In genomic region chr17:28724500-28725165, GRCh38 we compare ENCODE assay signal across 8 cellular contexts. TPM values are rescaled to one million over a fixed set of nuclear protein-coding genes. Genes with fewer than 3 reads are reported as not detected.
A peak's percentile ranks its signal among the peaks of the same experiment; 100 is the strongest.
DNase-seq lines count a peak whose midpoint lies in the region; ATAC-seq, FAIRE-seq and TF ChIP-seq lines count a peak whose summit lies in the region.

No MANE protein-coding gene starts in this region.

- H2AFZ ChIP-seq in GM23338: no peak overlapping the region

- peak overlapping the region; percentile 89 for H3K4me3 Mint-ChIP-seq in GM23338
- H3K4me3 Mint-ChIP-seq in activated CD8-positive, alpha-beta memory T cell treated with anti-CD3 and anti-CD28 coated beads, Interleukin-2, amount 10 ng/mL, durations not matched to agents 7 days and 5 days: peak overlapping the region; percentile 79

- peaks cover 65% of the 10 kb centered on the region for H3F3A ChIP-seq in GM23338 (replicated peaks; ENCODE audit: low read depth)

- peaks cover 44% of the 10 kb centered on the region for H3K27me3 Mint-ChIP-seq in GM23338 (ENCODE audit: insufficient read depth, low read depth, poor library complexity)
- H3K27me3 Mint-ChIP-seq in activated CD8-positive, alpha-beta memory T cell treated with anti-CD3 and anti-CD28 coated beads, Interleukin-2, amount 10 ng/mL, durations not matched to agents 7 days and 5 days: no peaks in the 10 kb centered on the region

- H3K36me3 Mint-ChIP-seq in GM23338 (ENCODE audit: low read depth): peaks cover 58% of the 10 kb centered on the region
- H3K36me3 Mint-ChIP-seq in activated CD8-positive, alpha-beta memory T cell treated with anti-CD3 and anti-CD28 coated beads, Interleukin-2, amount 10 ng/mL, durations not matched to agents 7 days and 5 days: peaks cover 51% of the 10 kb centered on the region

- 67% methylated on average over 10 of the region's 10 CpGs for WGBS in A549 (ENCODE audit: missing lambda C conversion rate)

- H3K4me1 Mint-ChIP-seq in GM23338: peaks cover 47% of the 10 kb centered on the region
- peaks cover 53% of the 10 kb centered on the region for H3K4me1 Mint-ChIP-seq in activated CD8-positive, alpha-beta memory T cell treated with anti-CD3 and anti-CD28 coated beads, Interleukin-2, amount 10 ng/mL, durations not matched to agents 7 days and 5 days

- H3K9me2 ChIP-seq in GM23338 (ENCODE audit: insufficient read depth): no peaks in the 10 kb centered on the region

- H3K4me3 ChIP-seq in A549 (peak overlapping the region; percentile 63), GM23338 (peak overlapping the region; percentile 98), iPS-18a (ENCODE audit: low read length) (peak overlapping the region; percentile 64)

- H3K27ac Mint-ChIP-seq in GM23338: peak overlapping the region; percentile 99
- H3K27ac Mint-ChIP-seq in activated CD8-positive, alpha-beta memory T cell treated with anti-CD3 and anti-CD28 coated beads, Interleukin-2, amount 10 ng/mL, durations not matched to agents 7 days and 5 days: peak overlapping the region; percentile 85

- H3K9me3 Mint-ChIP-seq in GM23338: peaks cover 7% of the 10 kb centered on the region
- no peaks in the 10 kb centered on the region for H3K9me3 Mint-ChIP-seq in activated CD8-positive, alpha-beta memory T cell treated with anti-CD3 and anti-CD28 coated beads, Interleukin-2, amount 10 ng/mL, durations not matched to agents 7 days and 5 days (ENCODE audit: low read depth)

- peak overlapping the region; percentile 92 for H3K9ac ChIP-seq in iPS-18a (ENCODE audit: low read length)

- CTCF ChIA-PET in A549 (lab: Yijun Ruan, JAX): interaction anchor here (1.0 to 17.5 kb wide), 9 partner anchors 9 to 391 kb away, joined by 3 to 977 read pairs (median 67); partner anchors contain the start of genes DHRS13, FLOT2, PHF12 and PROCA1
- CTCF ChIA-PET in activated CD8-positive, alpha-beta memory T cell treated with anti-CD3 and anti-CD28 coated beads, Interleukin-2, amount 10 ng/mL, durations not matched to agents 7 days and 5 days (lab: Charles Lee): interaction anchor here (1.1 to 12.9 kb wide), 8 partner anchors 12 to 393 kb away, joined by 3 to 591 read pairs (median 4); partner anchors contain the start of genes FLOT2 and TRAF4

- no peak for TF ChIP-seq RAD21 in A549 (conservative IDR thresholded peaks at IDR 0.05 in 1 of 2, IDR thresholded peaks at IDR 0.05 in 1 of 2)

- H3K9me3 ChIP-seq in A549 (no peaks in the 10 kb centered on the region), iPS-18a (ENCODE audit: control insufficient read depth, low read depth, low read length) (no peaks in the 10 kb centered on the region)

- FAIRE-seq in A549 (lab: Jason Lieb, UNC): no peak

- no peak for ATAC-seq in A549
- no peak for ATAC-seq in GM23338
- ATAC-seq in activated CD8-positive, alpha-beta memory T cell treated with anti-CD3 and anti-CD28 coated beads, Interleukin-2, amount 10 ng/mL, durations not matched to agents 7 days and 5 days: no peak
- ATAC-seq in GM19324 (IDR thresholded peaks at IDR 0.05; ENCODE audit: low FRiP score, unreplicated experiment): no peak
- no peak for ATAC-seq in GM19351 (IDR thresholded peaks at IDR 0.05; ENCODE audit: unreplicated experiment)
- no peak for ATAC-seq in HG03025 (IDR thresholded peaks at IDR 0.05; ENCODE audit: low FRiP score, unreplicated experiment)

- DNase-seq in A549 (ENCODE audit: low read depth in 1 of 2, low spot score in 1 of 2) (peak in 1 of 2 experiments; percentile 47), GM23338 (ENCODE audit: low spot score) (peak; percentile 41), substantia nigra (lab: John Stamatoyannopoulos, UW) (no peak)
- no peak for DNase-seq in activated CD8-positive, alpha-beta memory T cell treated with anti-CD3 and anti-CD28 coated beads, Interleukin-2, amount 10 ng/mL, durations not matched to agents 7 days and 5 days

- POLR2A ChIA-PET in A549 (lab: Yijun Ruan, JAX): interaction anchor here (0.6 to 5.3 kb wide), 8 partner anchors 9 to 568 kb away, joined by 3 to 369 read pairs (median 4); partner anchors contain the start of genes BLTP2, PHF12, PROCA1 and TRAF4

- peaks cover 39% of the 10 kb centered on the region for H3K36me3 ChIP-seq in GM23338 (ENCODE audit: insufficient read depth)
- peaks cover 44% of the 10 kb centered on the region for H3K36me3 ChIP-seq in iPS-18a (ENCODE audit: control insufficient read depth, low read depth, low read length)

- H3K4me2 ChIP-seq in A549 (peak overlapping the region; percentile 92), GM23338 (peak overlapping the region; percentile 98)

- peaks cover 33% of the 10 kb centered on the region for H4K20me1 ChIP-seq in GM23338 (replicated peaks; ENCODE audit: insufficient read depth)

- H3K27me3 ChIP-seq in GM23338 (ENCODE audit: insufficient read depth) (no peaks in the 10 kb centered on the region), iPS-18a (ENCODE audit: control insufficient read depth, insufficient read depth, low read length) (no peaks in the 10 kb centered on the region)

- TF ChIP-seq CTCF in A549 (IDR thresholded peaks at IDR 0.05) (no peak), GM23338 (conservative IDR thresholded peaks at IDR 0.05; ENCODE audit: low read depth in 2 of 2) (no peak)

- H3K4me1 ChIP-seq in A549: peaks cover 47% of the 10 kb centered on the region
- peaks cover 39% of the 10 kb centered on the region for H3K4me1 ChIP-seq in GM23338 (ENCODE audit: insufficient read depth)
- H3K4me1 ChIP-seq in iPS-18a (ENCODE audit: control insufficient read depth, low read depth, low read length): peaks cover 23% of the 10 kb centered on the region

- no peak for TF ChIP-seq POLR2A in A549 (IDR thresholded peaks at IDR 0.05; ENCODE audit: low read length)

- peak overlapping the region; percentile 94 to 98 for H3K27ac ChIP-seq in A549
- H3K27ac ChIP-seq in GM23338 (ENCODE audit: low read depth): peak overlapping the region; percentile 95
- H3K27ac ChIP-seq in iPS-18a (ENCODE audit: low read length): no peak overlapping the region
- no peak overlapping the region for H3K27ac ChIP-seq in substantia nigra (ENCODE audit: low read depth, low read length, poor library complexity, severe bottlenecking)

- peaks cover 35% of the 10 kb centered on the region for H3K79me2 ChIP-seq in GM23338 (replicated peaks; ENCODE audit: insufficient read depth)

- TF ChIP-seq EP300 in A549 (IDR thresholded peaks at IDR 0.05): no peak

RNA-seq across cellular contexts. Expression of gene TLCD1, which starts 1.4 kb away (rescaled TPM):
- 83.3 and 86.7 TPM in 2 replicates for polyA plus RNA-seq in A549 (2011; rRNA removed)
- polyA plus RNA-seq in A549 (2012; cell fraction: cytosol; rRNA removed): 102 and 124 TPM in 2 replicates
- polyA plus RNA-seq in A549 (2012; cell fraction: nucleus; rRNA removed): 56.4 and 64.3 TPM in 2 replicates
- polyA plus RNA-seq in A549 (2017; fragmentation: RNase III; extraction: RNeasy Plus Mini Kit Qiagen cat#74134 plus additional on column Dnase treatment): 36.7 to 43.9 TPM (median 37.7 TPM) in 3 replicates
- 55.9 and 70.3 TPM in 2 replicates for polyA minus RNA-seq in A549 (2011; rRNA and poly(A)+ RNA removed)
- total RNA-seq in GM23338 (2014; rRNA removed; shearing (Covaris generic)): 16.9 and 26.5 TPM in 2 replicates
- polyA plus RNA-seq in GM23338 (2016; fragmentation: Nextera tagmentation; extraction: Ambion mirVana): 47.0 and 47.7 TPM in 2 replicates
- 1 to 10 TPM; 3.2 to 5.6 TPM for total RNA-seq in activated CD8-positive, alpha-beta memory T cell treated with anti-CD3 and anti-CD28 coated beads, Interleukin-2, amount 10 ng/mL, durations not matched to agents 7 days and 5 days

RNA-seq across cellular contexts. Expression of gene NEK8, which starts 4.0 kb away (rescaled TPM):
- 5.1 and 7.7 TPM in 2 replicates for polyA plus RNA-seq in A549 (2011; rRNA removed)
- polyA plus RNA-seq in A549 (2012; cell fraction: cytosol; rRNA removed): 7.1 and 7.7 TPM in 2 replicates
- 18.7 and 22.2 TPM in 2 replicates for polyA plus RNA-seq in A549 (2012; cell fraction: nucleus; rRNA removed)
- polyA plus RNA-seq in A549 (2017; fragmentation: RNase III; extraction: RNeasy Plus Mini Kit Qiagen cat#74134 plus additional on column Dnase treatment): 4.2 to 5.8 TPM (median 5.3 TPM) in 3 replicates
- 11.4 and 16.4 TPM in 2 replicates for polyA minus RNA-seq in A549 (2011; rRNA and poly(A)+ RNA removed)
- 13.2 and 14.9 TPM in 2 replicates for total RNA-seq in GM23338 (2014; rRNA removed; shearing (Covaris generic))
- 8.9 and 10.0 TPM in 2 replicates for polyA plus RNA-seq in GM23338 (2016; fragmentation: Nextera tagmentation; extraction: Ambion mirVana)
- total RNA-seq in activated CD8-positive, alpha-beta memory T cell treated with anti-CD3 and anti-CD28 coated beads, Interleukin-2, amount 10 ng/mL, durations not matched to agents 7 days and 5 days: 1 to 10 TPM; 3.6 to 5.1 TPM

RNA-seq across cellular contexts. Expression of gene RPL23A, which starts 4.8 kb away (rescaled TPM):
- polyA plus RNA-seq in A549 (2011; rRNA removed) (2,521 and 2,887 TPM in 2 replicates), A549 (2017; fragmentation: RNase III; extraction: RNeasy Plus Mini Kit Qiagen cat#74134 plus additional on column Dnase treatment) (1,026 to 1,151 TPM (median 1,061 TPM) in 3 replicates), GM23338 (2016; fragmentation: Nextera tagmentation; extraction: Ambion mirVana) (1,994 and 2,198 TPM in 2 replicates)
- 981 and 1,405 TPM in 2 replicates for polyA plus RNA-seq in A549 (2012; cell fraction: cytosol; rRNA removed)
- polyA plus RNA-seq in A549 (2012; cell fraction: nucleus; rRNA removed): 284 and 498 TPM in 2 replicates
- polyA minus RNA-seq in A549 (2011; rRNA and poly(A)+ RNA removed): 955 and 1,173 TPM in 2 replicates
- 592 and 656 TPM in 2 replicates for total RNA-seq in GM23338 (2014; rRNA removed; shearing (Covaris generic))
- 1,000 to 10,000 TPM; 1,823 to 1,960 TPM for total RNA-seq in activated CD8-positive, alpha-beta memory T cell treated with anti-CD3 and anti-CD28 coated beads, Interleukin-2, amount 10 ng/mL, durations not matched to agents 7 days and 5 days

RNA-seq across cellular contexts. Expression of gene RAB34, which starts 7.0 kb away (rescaled TPM):
- polyA plus RNA-seq in A549 (2011; rRNA removed) (288 and 328 TPM in 2 replicates), A549 (2017; fragmentation: RNase III; extraction: RNeasy Plus Mini Kit Qiagen cat#74134 plus additional on column Dnase treatment) (207 to 212 TPM (median 211 TPM) in 3 replicates), GM23338 (2016; fragmentation: Nextera tagmentation; extraction: Ambion mirVana) (174 and 184 TPM in 2 replicates)
- polyA plus RNA-seq in A549 (2012; cell fraction: cytosol; rRNA removed): 306 and 359 TPM in 2 replicates
- polyA plus RNA-seq in A549 (2012; cell fraction: nucleus; rRNA removed): 404 and 498 TPM in 2 replicates
- polyA minus RNA-seq in A549 (2011; rRNA and poly(A)+ RNA removed): 241 and 290 TPM in 2 replicates
- total RNA-seq in GM23338 (2014; rRNA removed; shearing (Covaris generic)): 381 and 394 TPM in 2 replicates
- total RNA-seq in activated CD8-positive, alpha-beta memory T cell treated with anti-CD3 and anti-CD28 coated beads, Interleukin-2, amount 10 ng/mL, durations not matched to agents 7 days and 5 days: 1 to 10 TPM; 5.6 to 8.3 TPM

RNA-seq across cellular contexts. Expression of gene PROCA1, which starts 12.9 kb away (rescaled TPM):
- polyA plus RNA-seq in A549 (2011; rRNA removed) (3.8 and 4.0 TPM in 2 replicates), A549 (2017; fragmentation: RNase III; extraction: RNeasy Plus Mini Kit Qiagen cat#74134 plus additional on column Dnase treatment) (2.5 to 4.9 TPM (median 4.2 TPM) in 3 replicates), GM23338 (2016; fragmentation: Nextera tagmentation; extraction: Ambion mirVana) (14.4 and 14.9 TPM in 2 replicates)
- polyA plus RNA-seq in A549 (2012; cell fraction: cytosol; rRNA removed): 4.9 and 5.3 TPM in 2 replicates
- polyA plus RNA-seq in A549 (2012; cell fraction: nucleus; rRNA removed): 20.2 and 24.0 TPM in 2 replicates
- polyA minus RNA-seq in A549 (2011; rRNA and poly(A)+ RNA removed): 2.0 and 3.1 TPM in 2 replicates
- 10.0 and 11.3 TPM in 2 replicates for total RNA-seq in GM23338 (2014; rRNA removed; shearing (Covaris generic))
- 1 to 10 TPM; 6.1 to 9.0 TPM for total RNA-seq in activated CD8-positive, alpha-beta memory T cell treated with anti-CD3 and anti-CD28 coated beads, Interleukin-2, amount 10 ng/mL, durations not matched to agents 7 days and 5 days

Comparison
In these comparisons a context has a peak if more than half of its experiments do, and no peak if none do; other contexts are left out.
1. H3K27ac ChIP-seq: peak in A549 (2 of 2) and GM23338 (single experiment); none in iPS-18a (single experiment) and substantia nigra (single experiment).
2. Peak in every context shown above with its lines, with median percentiles within 50 percentile points of each other: H3K4me3 ChIP-seq.